10 cellular contexts compared by ENCODE assay signal in genomic region chr6:106117579-106117978, GRCh38. TPM values are rescaled to one million over a fixed set of nuclear protein-coding genes. Genes with fewer than 3 reads are reported as not detected.
DNase-seq lines count a peak whose midpoint lies in the region; ATAC-seq, FAIRE-seq and TF ChIP-seq lines count a peak whose summit lies in the region.
"Had no signal": no experiment of that assay in that cellular context is flagged by ENCODE, and none has a peak within 500 bp of the region (broad histone marks: within the 10 kb centered on the region; RNA-seq: fewer than 3 reads in every experiment).

No MANE protein-coding gene starts in this region.

- no peak for TF ChIP-seq CTCF in foreskin fibroblast (IDR thresholded peaks at IDR 0.05; ENCODE audit: low read depth, low read length)

- peak; percentile 95 for DNase-seq in Jurkat, Clone E6-1 (ENCODE audit: low read depth, low spot score)
- DNase-seq in activated T-cell treated with anti-CD3 and anti-CD28 coated beads, Interleukin-2, amount 50 U/mL, for 24 hours: peak; percentile 62
- peak; percentile 50 for DNase-seq in stimulated activated CD4-positive, alpha-beta T cell treated with anti-CD3 and anti-CD28 coated beads, Interleukin-4, amount 100 ng/mL, for 24 hours
- DNase-seq in foreskin fibroblast: no peak
- no peak for DNase-seq in DMS 273 (lab: John Stamatoyannopoulos, UW; ENCODE audit: unreplicated experiment)
- no peak for DNase-seq in GM12891 (ENCODE audit: insufficient read length, low spot score)
- DNase-seq: mesendoderm had no signal

- no peaks in the 10 kb centered on the region for H3K36me3 Mint-ChIP-seq in activated T-cell treated with anti-CD3 and anti-CD28 coated beads, Interleukin-2, amount 50 U/mL, for 24 hours (ENCODE audit: low read depth)

- TF ChIP-seq POLR2A in GM12891 (IDR thresholded peaks at IDR 0.05; ENCODE audit: low read depth, low read length): no peak

- H3K4me1 Mint-ChIP-seq in activated T-cell treated with anti-CD3 and anti-CD28 coated beads, Interleukin-2, amount 50 U/mL, for 24 hours (ENCODE audit: low read depth): peaks cover 87% of the 10 kb centered on the region

- H3K4me3 ChIP-seq in Jurkat, Clone E6-1 (ENCODE audit: low read length): no peak overlapping the region
- H3K4me3 ChIP-seq in foreskin fibroblast (ENCODE audit: low read depth in 1 of 2, low read length in 2 of 2): no peak overlapping the region

- H3K27me3 Mint-ChIP-seq in activated T-cell treated with anti-CD3 and anti-CD28 coated beads, Interleukin-2, amount 50 U/mL, for 24 hours: peaks cover 7% of the 10 kb centered on the region

- peak overlapping the region; percentile 85 for H3K27ac Mint-ChIP-seq in activated T-cell treated with anti-CD3 and anti-CD28 coated beads, Interleukin-2, amount 50 U/mL, for 24 hours

- FAIRE-seq in GM12891 (lab: Jason Lieb, UNC): no peak
- FAIRE-seq: TTC549 had no signal

- peaks cover 3% of the 10 kb centered on the region for H3K9me3 Mint-ChIP-seq in activated T-cell treated with anti-CD3 and anti-CD28 coated beads, Interleukin-2, amount 50 U/mL, for 24 hours

- H3K4me3 Mint-ChIP-seq in activated T-cell treated with anti-CD3 and anti-CD28 coated beads, Interleukin-2, amount 50 U/mL, for 24 hours: peak overlapping the region; percentile 28

- ATAC-seq in GM19372 (IDR thresholded peaks at IDR 0.05; ENCODE audit: low read depth, unreplicated experiment) (peak; percentile 41), GM18502 (IDR thresholded peaks at IDR 0.05; ENCODE audit: poor library complexity, unreplicated experiment) (no peak)

TF ChIP-seq in GM12891, 5 proteins besides CTCF, POLR2A, EP300 and RAD21:
- TF ChIP-seq POU2F2 (IDR thresholded peaks at IDR 0.05; ENCODE audit: low read depth, low read length) (no peak), SPI1 (IDR thresholded peaks at IDR 0.05; ENCODE audit: low read depth, low read length) (no peak), PAX5 (IDR thresholded peaks at IDR 0.05; ENCODE audit: insufficient read depth, low read length, severe bottlenecking) (no peak), TAF1 (IDR thresholded peaks at IDR 0.05; ENCODE audit: low read depth, low read length) (no peak), POLR2AphosphoS5 (IDR thresholded peaks at IDR 0.05; ENCODE audit: low read depth, low read length) (no peak)
TF ChIP-seq in GM12891: peak in this region for 0.

RNA-seq across cellular contexts. Expression of gene PRDM1, which starts 31.4 kb away (rescaled TPM):
- polyA plus RNA-seq in Jurkat, Clone E6-1 (2012; ENCODE audit: insufficient read depth, insufficient read length): 0.49 TPM
- 2.4 TPM for polyA plus RNA-seq in GM12891 (2012; ENCODE audit: low read depth, missing spikeins)

Comparison
In these comparisons a context has a peak if more than half of its experiments do, and no peak if none do; other contexts are left out.
1. DNase-seq: peak in Jurkat, Clone E6-1 (single experiment), activated T-cell treated with anti-CD3 and anti-CD28 coated beads, Interleukin-2, amount 50 U/mL, for 24 hours (single experiment) and stimulated activated CD4-positive, alpha-beta T cell treated with anti-CD3 and anti-CD28 coated beads, Interleukin-4, amount 100 ng/mL, for 24 hours (single experiment); none in foreskin fibroblast (0 of 2), DMS 273 (single experiment) and GM12891 (single experiment).